8 cellular contexts compared by ENCODE assay signal in the genomic region with DNA sequence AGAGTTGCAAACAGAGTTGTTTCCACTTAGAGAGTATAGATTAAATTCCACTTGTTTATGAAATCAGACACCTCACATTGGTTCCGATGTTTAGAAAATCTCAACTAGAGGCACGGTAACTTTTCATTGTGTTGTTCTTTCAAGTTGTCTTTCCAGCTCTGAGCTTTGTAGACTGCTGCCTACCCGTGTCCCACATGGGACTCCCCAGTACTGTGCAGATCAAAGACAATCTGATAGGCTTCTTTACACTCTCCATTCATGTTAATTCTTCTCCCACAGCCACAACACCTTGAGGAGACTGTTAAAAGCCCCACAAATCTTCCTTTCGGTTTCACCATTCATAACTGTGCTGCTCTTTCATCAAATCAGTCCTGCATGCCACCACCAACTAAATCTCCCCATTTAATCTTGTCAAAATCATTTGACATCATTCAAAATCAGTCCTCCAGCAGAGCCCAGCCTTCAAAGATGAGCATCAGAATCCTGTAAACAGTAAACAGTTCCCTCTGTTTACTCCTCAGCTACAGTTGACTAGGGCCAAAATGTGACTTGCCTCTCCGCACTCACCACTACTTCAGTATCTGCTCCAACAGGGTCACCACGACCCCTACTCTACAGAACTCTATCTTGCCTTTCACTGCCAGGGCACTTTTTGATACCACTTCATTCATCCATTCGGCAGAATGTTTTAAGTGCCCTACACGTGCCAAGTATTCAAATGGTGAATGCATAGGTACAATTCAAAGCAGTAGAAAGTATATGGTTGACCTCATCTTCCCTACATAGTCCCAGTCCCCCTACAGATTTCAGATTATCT. TPM values are rescaled to one million over a fixed set of nuclear protein-coding genes. Genes with fewer than 3 reads are reported as not detected.
DNase-seq lines count a peak whose midpoint lies in the region; ATAC-seq, FAIRE-seq and TF ChIP-seq lines count a peak whose summit lies in the region.

No MANE protein-coding gene starts in this region.

- H3K27ac ChIP-seq in transverse colon, result peak overlapping the region; percentile 9 to 99 (median 98)

- H3K9me3 ChIP-seq in transverse colon, result no peaks in the 10 kb centered on the region

- peak overlapping the region in 1 of 4 donors; percentile 3 for H3K4me3 ChIP-seq in transverse colon

- TF ChIP-seq POLR2A in transverse colon (IDR thresholded peaks at IDR 0.05), result no peak

- CTCF ChIA-PET in HEK293T (lab: Yijun Ruan, JAX), result no interaction called here

- TF ChIP-seq EP300 in transverse colon (IDR thresholded peaks at IDR 0.05; ENCODE audit: low read depth), result no peak

- in situ Hi-C loops in Caki2 (cut with HindIII; ENCODE audit: low pct_unique_long_range_greater_than_20kb, low sequenced_read_pairs) (no loop called here), transverse colon (cut with MboI; ENCODE audit: low pct_ligation_motif_present in 1 of 4, low pct_unique_long_range_greater_than_20kb in 1 of 4, low sequenced_read_pairs in 3 of 4) (no loop called here)

- no peaks in the 10 kb centered on the region for H3K27me3 ChIP-seq in transverse colon

- peak; percentile 47 for ATAC-seq in GM21737 (IDR thresholded peaks at IDR 0.05; ENCODE audit: unreplicated experiment)

- peaks cover 0 to 3% (median 0%) of the 10 kb centered on the region in 4 donors for H3K36me3 ChIP-seq in transverse colon

- 43 to 47% methylated on average over 8 of the region's 8 CpGs for WGBS in transverse colon (ENCODE audit: low coverage in 1 of 2), 2 donors

- no peak for TF ChIP-seq CTCF in transverse colon (IDR thresholded peaks at IDR 0.05)

- POLR2A ChIA-PET in HEK293T (lab: Yijun Ruan, JAX), result no interaction called here

- no peak for FAIRE-seq in HTR-8/SVneo (lab: Jason Lieb, UNC)

- DNase-seq in Caki2 (ENCODE audit: low read depth) (peak; percentile 25), T-helper 1 cell (peak in 3 of 5 donors; percentile 11 to 78 (median 12)), fibroblast of peridontal ligament (ENCODE audit: extremely low read depth) (peak; percentile 71), transverse colon (no peak), HTR-8/SVneo (ENCODE audit: insufficient read length, low spot score) (no peak), H4 (ENCODE audit: low spot score) (no peak), HEK293T (ENCODE audit: extremely low spot score) (no peak)

- intact Hi-C loops in transverse colon (cut with DNase I; ENCODE audit: low total_unique reads), result no loop called here

- peaks cover 51 to 68% (median 59%) of the 10 kb centered on the region in 4 donors for H3K4me1 ChIP-seq in transverse colon

TF ChIP-seq in HEK293T, 16 proteins besides CTCF, POLR2A, EP300 and RAD21:
- TF ChIP-seq HDGF (IDR thresholded peaks at IDR 0.05; ENCODE audit: borderline replicate concordance), result no peak
- no peak for TF ChIP-seq BHLHE40 (IDR thresholded peaks at IDR 0.05; ENCODE audit: borderline replicate concordance)
- TF ChIP-seq, protein P1, sequence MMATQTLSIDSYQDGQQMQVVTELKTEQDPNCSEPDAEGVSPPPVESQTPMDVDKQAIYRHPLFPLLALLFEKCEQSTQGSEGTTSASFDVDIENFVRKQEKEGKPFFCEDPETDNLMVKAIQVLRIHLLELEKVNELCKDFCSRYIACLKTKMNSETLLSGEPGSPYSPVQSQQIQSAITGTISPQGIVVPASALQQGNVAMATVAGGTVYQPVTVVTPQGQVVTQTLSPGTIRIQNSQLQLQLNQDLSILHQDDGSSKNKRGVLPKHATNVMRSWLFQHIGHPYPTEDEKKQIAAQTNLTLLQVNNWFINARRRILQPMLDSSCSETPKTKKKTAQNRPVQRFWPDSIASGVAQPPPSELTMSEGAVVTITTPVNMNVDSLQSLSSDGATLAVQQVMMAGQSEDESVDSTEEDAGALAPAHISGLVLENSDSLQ (IDR thresholded peaks at IDR 0.05), result no peak
- TF ChIP-seq SP1 (IDR thresholded peaks at IDR 0.05), result no peak
- no peak for TF ChIP-seq FOXM1 (IDR thresholded peaks at IDR 0.05; ENCODE audit: borderline replicate concordance)
- TF ChIP-seq LEF1 (IDR thresholded peaks at IDR 0.05; ENCODE audit: borderline replicate concordance), result no peak
- TF ChIP-seq FOXA1 (IDR thresholded peaks at IDR 0.05), result no peak
- no peak for TF ChIP-seq FOXK2 (IDR thresholded peaks at IDR 0.05)

RNA-seq across cellular contexts. Expression of a gene that starts 8.3 kb away (rescaled TPM):
- total RNA-seq in Caki2 (2014; rRNA removed; shearing (Covaris generic); ENCODE audit: low replicate concordance), result 3,725 and 3,998 TPM in 2 replicates
- total RNA-seq in transverse colon, result 100 to 1,000 TPM; 487 to 718 (median 620) TPM
- 2,749 and 2,975 TPM in 2 replicates for total RNA-seq in H4 (2014; rRNA removed; shearing (Covaris generic))

Comparison
In these comparisons a context has a peak if more than half of its experiments do, and no peak if none do; other contexts are left out.
1. DNase-seq: peak in Caki2 (single experiment), T-helper 1 cell (3 of 5) and fibroblast of peridontal ligament (single experiment); none in transverse colon (single experiment), HTR-8/SVneo (single experiment), H4 (single experiment) and HEK293T (single experiment).